In the genomic region with DNA sequence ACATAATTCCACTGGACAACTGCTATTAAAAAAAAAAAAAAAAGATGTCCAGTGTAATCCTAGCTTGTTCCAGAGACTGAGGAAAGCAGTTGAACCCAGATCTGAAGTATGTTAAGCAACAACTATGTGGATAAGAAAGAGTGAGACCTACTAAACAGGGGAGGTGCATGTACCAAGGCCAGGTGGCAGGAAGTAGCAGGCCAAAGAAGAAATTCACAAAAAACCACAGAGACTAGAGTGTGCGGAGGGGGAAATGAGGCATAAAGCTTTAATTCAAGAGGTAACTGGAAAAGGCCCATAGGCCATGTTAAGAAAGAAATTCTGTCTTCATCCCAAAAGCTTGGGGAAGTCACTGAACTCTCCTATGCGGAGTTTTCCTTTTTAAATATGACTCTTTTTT, we compare ENCODE assay signal across 23 cellular contexts.
A peak's percentile ranks its signal among the peaks of the same experiment; 100 is the strongest.
DNase-seq lines count a peak whose midpoint lies in the region; ATAC-seq and TF ChIP-seq lines count a peak whose summit lies in the region.
"Had no signal": no experiment of that assay in that cellular context is flagged by ENCODE, and none has a peak within 500 bp of the region (broad histone marks: within the 10 kb centered on the region; RNA-seq: fewer than 3 reads in every experiment).

No MANE protein-coding gene starts in this region.

- no peaks in the 10 kb centered on the region for H3K4me1 Mint-ChIP-seq in WTC11
- H3K4me1 Mint-ChIP-seq: H9 had no signal

- intact Hi-C loops in OCI-LY7 (cut with micrococcal nuclease; ENCODE audit: unreplicated experiment) = no loop called here

- peak; percentile 76 for ATAC-seq in GM18868 (IDR thresholded peaks at IDR 0.05; ENCODE audit: unreplicated experiment)
- peak; percentile 72 for ATAC-seq in GM21737 (IDR thresholded peaks at IDR 0.05; ENCODE audit: unreplicated experiment)
- ATAC-seq in HG03342 (IDR thresholded peaks at IDR 0.05; ENCODE audit: unreplicated experiment) = peak; percentile 53
- ATAC-seq in WTC11 = no peak
- ATAC-seq in HG02938 (IDR thresholded peaks at IDR 0.05; ENCODE audit: unreplicated experiment) = no peak
- ATAC-seq: natural killer cell treated with Interleukin-12 subunit alpha and Interleukin-12 subunit beta and Interleukin-15 and Interleukin-18, amount 100 ng/mL, for 72 hours had no signal

- H3K9me3 Mint-ChIP-seq in WTC11 = no peaks in the 10 kb centered on the region
- H3K9me3 Mint-ChIP-seq: activated T-helper 1 cell treated with anti-CD3 and anti-CD28 coated beads, Interleukin-12 subunit alpha, Interleukin-12 subunit beta, Interleukin-2, Interleukin-4 antibody, amounts not matched to agents 30 ng/mL and 10 ng/mL and 1 ng/mL, durations not matched to agents 14 hours and 24 hours and 36 hours; H9 had no signal

- no peaks in the 10 kb centered on the region for H3K9me3 ChIP-seq in OCI-LY7 (ENCODE audit: low read length)
- H3K9me3 ChIP-seq: breast epithelium, SJCRH30, suprapubic skin had no signal

- H3K36me3 ChIP-seq in OCI-LY7 (ENCODE audit: insufficient read depth, low read length) = no peaks in the 10 kb centered on the region
- H3K36me3 ChIP-seq: breast epithelium, SJCRH30, spleen, suprapubic skin had no signal

- no peak overlapping the region for H3K4me3 Mint-ChIP-seq in WTC11
- H3K4me3 Mint-ChIP-seq: activated naive CD8-positive, alpha-beta T cell treated with anti-CD3 and anti-CD28 coated beads, Interleukin-2, amount 10 ng/mL, durations not matched to agents 7 days and 5 days; activated T-helper 1 cell treated with anti-CD3 and anti-CD28 coated beads, Interleukin-12 subunit alpha, Interleukin-12 subunit beta, Interleukin-2, Interleukin-4 antibody, amounts not matched to agents 30 ng/mL and 10 ng/mL and 1 ng/mL, durations not matched to agents 14 hours and 24 hours and 36 hours; H9; natural killer cell treated with Interleukin-12 subunit alpha and Interleukin-12 subunit beta and Interleukin-15 and Interleukin-18, amount 100 ng/mL, for 72 hours had no signal

- no peak overlapping the region for H3K4me3 ChIP-seq in OCI-LY7 (ENCODE audit: low read depth, low read length, poor library complexity, severe bottlenecking)
- H3K4me3 ChIP-seq: breast epithelium, SJCRH30, spleen, suprapubic skin had no signal

- no peak overlapping the region for H3K27ac Mint-ChIP-seq in WTC11
- H3K27ac Mint-ChIP-seq: activated naive CD8-positive, alpha-beta T cell treated with anti-CD3 and anti-CD28 coated beads, Interleukin-2, amount 10 ng/mL, durations not matched to agents 7 days and 5 days; activated T-helper 1 cell treated with anti-CD3 and anti-CD28 coated beads, Interleukin-12 subunit alpha, Interleukin-12 subunit beta, Interleukin-2, Interleukin-4 antibody, amounts not matched to agents 30 ng/mL and 10 ng/mL and 1 ng/mL, durations not matched to agents 14 hours and 24 hours and 36 hours; H9; natural killer cell treated with Interleukin-12 subunit alpha and Interleukin-12 subunit beta and Interleukin-15 and Interleukin-18, amount 100 ng/mL, for 72 hours had no signal

- H4K20me1 ChIP-seq in OCI-LY7 (ENCODE audit: insufficient read depth, low read length) = no peaks in the 10 kb centered on the region

- H3K27me3 Mint-ChIP-seq in WTC11 (ENCODE audit: low read depth) = no peaks in the 10 kb centered on the region
- H3K27me3 Mint-ChIP-seq: activated naive CD8-positive, alpha-beta T cell treated with anti-CD3 and anti-CD28 coated beads, Interleukin-2, amount 10 ng/mL, durations not matched to agents 7 days and 5 days; natural killer cell treated with Interleukin-12 subunit alpha and Interleukin-12 subunit beta and Interleukin-15 and Interleukin-18, amount 100 ng/mL, for 72 hours had no signal

- H3K9me2 ChIP-seq in OCI-LY7 (ENCODE audit: insufficient read depth, low read length) = no peaks in the 10 kb centered on the region

- DNase-seq in OCI-LY7 (ENCODE audit: low spot score) (peak; percentile 36), dermis blood vessel endothelial cell (no peak), WTC11 (ENCODE audit: low spot score) (no peak), D341Med (ENCODE audit: low spot score) (no peak)
- DNase-seq: activated CD4-positive, CD25-positive, alpha-beta regulatory T cell; activated CD8-positive, alpha-beta memory T cell treated with anti-CD3 and anti-CD28 coated beads for 24 hours; activated naive CD8-positive, alpha-beta T cell treated with anti-CD3 and anti-CD28 coated beads, Interleukin-2, amount 10 ng/mL, durations not matched to agents 7 days and 5 days; foreskin melanocyte; H9; NCI-H1092 treated with DMSO at 0.1 percent for 48 hours; NCI-H524 treated with DMSO at 0.1 percent for 48 hours; spleen had no signal

- H3K79me2 ChIP-seq in OCI-LY7 (ENCODE audit: insufficient read depth, low read depth, low read length) = no peaks in the 10 kb centered on the region

- BruUV-seq in OCI-LY7 (replicated peaks; lab: Mats Ljungman, UMichigan) = no TSS peak

- POLR2A ChIA-PET in OCI-LY7 (lab: Charles Lee) = interaction anchor here (0.8 kb wide), 1 partner anchor 360 kb away, joined by 3 read pairs; no protein-coding TSS in a partner anchor
- POLR2A ChIA-PET in WTC11 (lab: Charles Lee) = no interaction called here

- peak overlapping the region; percentile 8 for H3K27ac ChIP-seq in OCI-LY7 (ENCODE audit: low read depth, low read length, poor library complexity, severe bottlenecking)
- H3K27ac ChIP-seq: breast epithelium, epithelial cell of prostate, HL-60, SJCRH30, spleen, suprapubic skin had no signal

- no peak overlapping the region for H3K4me2 ChIP-seq in OCI-LY7 (ENCODE audit: low read length)

- no peaks in the 10 kb centered on the region for H3K36me3 Mint-ChIP-seq in WTC11
- H3K36me3 Mint-ChIP-seq: activated naive CD8-positive, alpha-beta T cell treated with anti-CD3 and anti-CD28 coated beads, Interleukin-2, amount 10 ng/mL, durations not matched to agents 7 days and 5 days; natural killer cell treated with Interleukin-12 subunit alpha and Interleukin-12 subunit beta and Interleukin-15 and Interleukin-18, amount 100 ng/mL, for 72 hours had no signal

- H2AFZ ChIP-seq in OCI-LY7 (ENCODE audit: low read length) = peak overlapping the region; percentile 50; the same call in 1 of the 2 replicates

- CTCF ChIA-PET in OCI-LY7 (lab: Charles Lee; ENCODE audit: unreplicated experiment) (no interaction called here), WTC11 (lab: Charles Lee) (no interaction called here)

- TF ChIP-seq CTCF in OCI-LY7 (conservative IDR thresholded peaks at IDR 0.05; ENCODE audit: low read length) = no peak
- TF ChIP-seq CTCF in WTC11 (IDR thresholded peaks at IDR 0.05) = no peak

- H3K4me1 ChIP-seq in OCI-LY7 (ENCODE audit: insufficient read depth, low read length, poor library complexity, severe bottlenecking) = peaks cover 14% of the 10 kb centered on the region
- H3K4me1 ChIP-seq: breast epithelium, spleen had no signal

TF ChIP-seq in WTC11, 78 proteins besides CTCF, POLR2A, EP300 and RAD21 (continues in another document):
- TF ChIP-seq TP53 (CRISPR knock-in tag; IDR thresholded peaks at IDR 0.05) (no peak), TEAD4 (CRISPR knock-in tag; IDR thresholded peaks at IDR 0.05) (no peak), TCF7 (CRISPR knock-in tag; IDR thresholded peaks at IDR 0.05; ENCODE audit: low read depth) (no peak), ZNF671 (CRISPR knock-in tag; IDR thresholded peaks at IDR 0.05) (no peak), ELF4 (CRISPR knock-in tag; IDR thresholded peaks at IDR 0.05; ENCODE audit: low read depth) (no peak), MYBL2 (CRISPR knock-in tag; IDR thresholded peaks at IDR 0.05) (no peak)
- TF ChIP-seq, protein P1, sequence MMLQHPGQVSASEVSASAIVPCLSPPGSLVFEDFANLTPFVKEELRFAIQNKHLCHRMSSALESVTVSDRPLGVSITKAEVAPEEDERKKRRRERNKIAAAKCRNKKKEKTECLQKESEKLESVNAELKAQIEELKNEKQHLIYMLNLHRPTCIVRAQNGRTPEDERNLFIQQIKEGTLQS (CRISPR knock-in tag; conservative IDR thresholded peaks at IDR 0.05) = no peak
- TF ChIP-seq, protein P2, sequence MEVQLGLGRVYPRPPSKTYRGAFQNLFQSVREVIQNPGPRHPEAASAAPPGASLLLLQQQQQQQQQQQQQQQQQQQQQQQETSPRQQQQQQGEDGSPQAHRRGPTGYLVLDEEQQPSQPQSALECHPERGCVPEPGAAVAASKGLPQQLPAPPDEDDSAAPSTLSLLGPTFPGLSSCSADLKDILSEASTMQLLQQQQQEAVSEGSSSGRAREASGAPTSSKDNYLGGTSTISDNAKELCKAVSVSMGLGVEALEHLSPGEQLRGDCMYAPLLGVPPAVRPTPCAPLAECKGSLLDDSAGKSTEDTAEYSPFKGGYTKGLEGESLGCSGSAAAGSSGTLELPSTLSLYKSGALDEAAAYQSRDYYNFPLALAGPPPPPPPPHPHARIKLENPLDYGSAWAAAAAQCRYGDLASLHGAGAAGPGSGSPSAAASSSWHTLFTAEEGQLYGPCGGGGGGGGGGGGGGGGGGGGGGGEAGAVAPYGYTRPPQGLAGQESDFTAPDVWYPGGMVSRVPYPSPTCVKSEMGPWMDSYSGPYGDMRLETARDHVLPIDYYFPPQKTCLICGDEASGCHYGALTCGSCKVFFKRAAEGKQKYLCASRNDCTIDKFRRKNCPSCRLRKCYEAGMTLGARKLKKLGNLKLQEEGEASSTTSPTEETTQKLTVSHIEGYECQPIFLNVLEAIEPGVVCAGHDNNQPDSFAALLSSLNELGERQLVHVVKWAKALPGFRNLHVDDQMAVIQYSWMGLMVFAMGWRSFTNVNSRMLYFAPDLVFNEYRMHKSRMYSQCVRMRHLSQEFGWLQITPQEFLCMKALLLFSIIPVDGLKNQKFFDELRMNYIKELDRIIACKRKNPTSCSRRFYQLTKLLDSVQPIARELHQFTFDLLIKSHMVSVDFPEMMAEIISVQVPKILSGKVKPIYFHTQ (CRISPR knock-in tag; IDR thresholded peaks at IDR 0.05) = no peak
- TF ChIP-seq, protein P3, sequence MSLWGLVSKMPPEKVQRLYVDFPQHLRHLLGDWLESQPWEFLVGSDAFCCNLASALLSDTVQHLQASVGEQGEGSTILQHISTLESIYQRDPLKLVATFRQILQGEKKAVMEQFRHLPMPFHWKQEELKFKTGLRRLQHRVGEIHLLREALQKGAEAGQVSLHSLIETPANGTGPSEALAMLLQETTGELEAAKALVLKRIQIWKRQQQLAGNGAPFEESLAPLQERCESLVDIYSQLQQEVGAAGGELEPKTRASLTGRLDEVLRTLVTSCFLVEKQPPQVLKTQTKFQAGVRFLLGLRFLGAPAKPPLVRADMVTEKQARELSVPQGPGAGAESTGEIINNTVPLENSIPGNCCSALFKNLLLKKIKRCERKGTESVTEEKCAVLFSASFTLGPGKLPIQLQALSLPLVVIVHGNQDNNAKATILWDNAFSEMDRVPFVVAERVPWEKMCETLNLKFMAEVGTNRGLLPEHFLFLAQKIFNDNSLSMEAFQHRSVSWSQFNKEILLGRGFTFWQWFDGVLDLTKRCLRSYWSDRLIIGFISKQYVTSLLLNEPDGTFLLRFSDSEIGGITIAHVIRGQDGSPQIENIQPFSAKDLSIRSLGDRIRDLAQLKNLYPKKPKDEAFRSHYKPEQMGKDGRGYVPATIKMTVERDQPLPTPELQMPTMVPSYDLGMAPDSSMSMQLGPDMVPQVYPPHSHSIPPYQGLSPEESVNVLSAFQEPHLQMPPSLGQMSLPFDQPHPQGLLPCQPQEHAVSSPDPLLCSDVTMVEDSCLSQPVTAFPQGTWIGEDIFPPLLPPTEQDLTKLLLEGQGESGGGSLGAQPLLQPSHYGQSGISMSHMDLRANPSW (CRISPR knock-in tag; conservative IDR thresholded peaks at IDR 0.05; ENCODE audit: low read depth) = no peak

Comparison
In these comparisons a context has a peak if more than half of its experiments do, and no peak if none do; other contexts are left out.
1. ATAC-seq: peak in GM18868 (single experiment), GM21737 (single experiment) and HG03342 (single experiment); none in WTC11 (single experiment) and HG02938 (single experiment).